21 cellular contexts compared by ENCODE assay signal in the genomic region with DNA sequence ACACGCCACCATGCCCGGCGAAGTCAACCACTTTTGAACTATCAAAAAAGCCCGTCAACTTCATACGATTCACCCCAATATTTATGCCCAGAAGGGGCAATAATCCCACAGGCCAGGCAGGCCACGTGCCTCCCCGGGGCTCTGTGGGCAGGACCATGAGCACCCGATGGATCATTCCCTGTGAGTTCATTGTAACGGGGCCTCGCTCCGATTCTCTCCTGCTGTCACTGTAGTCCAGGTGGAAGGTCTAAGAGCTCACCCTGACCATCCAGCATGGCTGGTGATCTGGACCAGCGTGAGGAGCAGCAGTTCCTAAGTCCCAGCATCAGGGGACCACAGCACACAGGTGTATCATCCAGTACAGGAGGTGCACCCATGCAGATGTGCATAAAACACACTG.
DNase-seq lines count a peak whose midpoint lies in the region; ATAC-seq, FAIRE-seq and TF ChIP-seq lines count a peak whose summit lies in the region.
"Had no signal": no experiment of that assay in that cellular context is flagged by ENCODE, and none has a peak within 500 bp of the region (broad histone marks: within the 10 kb centered on the region; RNA-seq: fewer than 3 reads in every experiment).

No MANE protein-coding gene starts in this region.

- H3K4me2 ChIP-seq in osteoblast (ENCODE audit: insufficient read depth, low read length): no peak overlapping the region

- H3K4me3 ChIP-seq in osteoblast (ENCODE audit: insufficient read depth, low read length): no peak overlapping the region

- H3K4me1 ChIP-seq in osteoblast (ENCODE audit: insufficient read depth, low read length): no peaks in the 10 kb centered on the region

- H3K36me3 ChIP-seq in osteoblast (ENCODE audit: insufficient read depth, low read length): no peaks in the 10 kb centered on the region

- TF ChIP-seq POLR2A in H54 (IDR thresholded peaks at IDR 0.05; ENCODE audit: low read depth, low read length): no peak

- peaks cover 1% of the 10 kb centered on the region for H3K4me1 Mint-ChIP-seq in activated naive CD8-positive, alpha-beta T cell treated with anti-CD3 and anti-CD28 coated beads, Interleukin-2, amount 10 ng/mL, durations not matched to agents 7 days and 5 days
- peaks cover 3% of the 10 kb centered on the region for H3K4me1 Mint-ChIP-seq in activated naive CD8-positive, alpha-beta T cell treated with anti-CD3 and anti-CD28 coated beads for 36 hours
- H3K4me1 Mint-ChIP-seq in chondrocyte (ENCODE audit: low read depth): no peaks in the 10 kb centered on the region
- no peaks in the 10 kb centered on the region for H3K4me1 Mint-ChIP-seq in type B pancreatic cell (ENCODE audit: unreplicated experiment)
- H3K4me1 Mint-ChIP-seq: CD4-positive, CD25-positive, alpha-beta regulatory T cell had no signal

- H3K4me3 Mint-ChIP-seq in activated naive CD8-positive, alpha-beta T cell treated with anti-CD3 and anti-CD28 coated beads, Interleukin-2, amount 10 ng/mL, durations not matched to agents 7 days and 5 days: no peak overlapping the region
- no peak overlapping the region for H3K4me3 Mint-ChIP-seq in activated naive CD8-positive, alpha-beta T cell treated with anti-CD3 and anti-CD28 coated beads for 36 hours
- H3K4me3 Mint-ChIP-seq in chondrocyte (ENCODE audit: unreplicated experiment) (no peak overlapping the region), type B pancreatic cell (no peak overlapping the region)
- H3K4me3 Mint-ChIP-seq: CD4-positive, CD25-positive, alpha-beta regulatory T cell had no signal

- H3K27me3 Mint-ChIP-seq in activated naive CD8-positive, alpha-beta T cell treated with anti-CD3 and anti-CD28 coated beads, Interleukin-2, amount 10 ng/mL, durations not matched to agents 7 days and 5 days: peaks cover 14% of the 10 kb centered on the region
- peaks cover 3% of the 10 kb centered on the region for H3K27me3 Mint-ChIP-seq in activated naive CD8-positive, alpha-beta T cell treated with anti-CD3 and anti-CD28 coated beads for 36 hours
- H3K27me3 Mint-ChIP-seq in chondrocyte (ENCODE audit: low read depth): peaks cover 13% of the 10 kb centered on the region
- H3K27me3 Mint-ChIP-seq in type B pancreatic cell: no peaks in the 10 kb centered on the region

- no peaks in the 10 kb centered on the region for H3K27me3 ChIP-seq in osteoblast (ENCODE audit: insufficient read depth, low read length)

- H3K27ac Mint-ChIP-seq in activated naive CD8-positive, alpha-beta T cell treated with anti-CD3 and anti-CD28 coated beads, Interleukin-2, amount 10 ng/mL, durations not matched to agents 7 days and 5 days: no peak overlapping the region
- H3K27ac Mint-ChIP-seq in activated naive CD8-positive, alpha-beta T cell treated with anti-CD3 and anti-CD28 coated beads for 36 hours: no peak overlapping the region
- no peak overlapping the region for H3K27ac Mint-ChIP-seq in chondrocyte (ENCODE audit: unreplicated experiment)
- no peak overlapping the region for H3K27ac Mint-ChIP-seq in type B pancreatic cell

- DNase-seq in activated naive CD8-positive, alpha-beta T cell treated with anti-CD3 and anti-CD28 coated beads, Interleukin-2, amount 10 ng/mL, durations not matched to agents 7 days and 5 days: peak; percentile 8
- DNase-seq in activated naive CD8-positive, alpha-beta T cell treated with anti-CD3 and anti-CD28 coated beads for 36 hours: no peak
- DNase-seq in chondrocyte (ENCODE audit: low spot score) (peak; percentile 39), osteoblast (ENCODE audit: insufficient read length, low spot score, missing footprints) (peak; percentile 72), type B pancreatic cell (ENCODE audit: extremely low spot score, unreplicated experiment) (peak; percentile 50), H54 (ENCODE audit: insufficient read length, low spot score) (no peak), NCI-H446 (lab: John Stamatoyannopoulos, UW) (no peak), NCI-H1417 treated with DMSO at 0.1 percent for 48 hours (lab: John Stamatoyannopoulos, UW) (no peak)
- DNase-seq: AML-193; Calu3; CD4-positive, CD25-positive, alpha-beta regulatory T cell; DMS79; KBM-7; NCI-H1092; NCI-H82; SHP77 treated with DMSO at 0.1 percent for 48 hours had no signal

- ATAC-seq in activated naive CD8-positive, alpha-beta T cell treated with anti-CD3 and anti-CD28 coated beads, Interleukin-2, amount 10 ng/mL, durations not matched to agents 7 days and 5 days (ENCODE audit: low read depth): no peak
- ATAC-seq: Panc1 had no signal

- H3K9me3 ChIP-seq in osteoblast (ENCODE audit: low read depth, low read length): no peaks in the 10 kb centered on the region

- TF ChIP-seq CTCF in chondrocyte (IDR thresholded peaks at IDR 0.05) (no peak), osteoblast (IDR thresholded peaks at IDR 0.05; ENCODE audit: extremely low read depth, low read depth, low read length) (no peak), type B pancreatic cell (conservative IDR thresholded peaks at IDR 0.05) (no peak)

- H4K20me1 ChIP-seq in osteoblast (ENCODE audit: insufficient read depth, low read length): no peaks in the 10 kb centered on the region

- no peaks in the 10 kb centered on the region for H3K36me3 Mint-ChIP-seq in activated naive CD8-positive, alpha-beta T cell treated with anti-CD3 and anti-CD28 coated beads, Interleukin-2, amount 10 ng/mL, durations not matched to agents 7 days and 5 days
- H3K36me3 Mint-ChIP-seq in activated naive CD8-positive, alpha-beta T cell treated with anti-CD3 and anti-CD28 coated beads for 36 hours: no peaks in the 10 kb centered on the region
- H3K36me3 Mint-ChIP-seq in chondrocyte (ENCODE audit: low read depth): peaks cover 15% of the 10 kb centered on the region
- H3K36me3 Mint-ChIP-seq in type B pancreatic cell: peaks cover 10% of the 10 kb centered on the region

- H3K79me2 ChIP-seq in osteoblast (ENCODE audit: insufficient read depth, low read length): no peaks in the 10 kb centered on the region

- POLR2A ChIA-PET in activated naive CD8-positive, alpha-beta T cell treated with anti-CD3 and anti-CD28 coated beads, Interleukin-2, amount 10 ng/mL, durations not matched to agents 7 days and 5 days (lab: Charles Lee): no interaction called here

- no peaks in the 10 kb centered on the region for H3K9me3 Mint-ChIP-seq in activated naive CD8-positive, alpha-beta T cell treated with anti-CD3 and anti-CD28 coated beads, Interleukin-2, amount 10 ng/mL, durations not matched to agents 7 days and 5 days
- no peaks in the 10 kb centered on the region for H3K9me3 Mint-ChIP-seq in activated naive CD8-positive, alpha-beta T cell treated with anti-CD3 and anti-CD28 coated beads for 36 hours
- H3K9me3 Mint-ChIP-seq in chondrocyte (ENCODE audit: low read depth) (peaks cover 12% of the 10 kb centered on the region), type B pancreatic cell (peaks cover 5% of the 10 kb centered on the region)

- H3K27ac ChIP-seq in osteoblast (ENCODE audit: low read depth, low read length): no peak overlapping the region

- no peak for FAIRE-seq in H54 (lab: Jason Lieb, UNC)
- FAIRE-seq: G401.6, GM12891, GM19239, HTR-8/SVneo had no signal

- no peak overlapping the region for H2AFZ ChIP-seq in osteoblast (ENCODE audit: low read length)

Comparison
In these comparisons a context has a peak if more than half of its experiments do, and no peak if none do; other contexts are left out.
1. DNase-seq: peak in activated naive CD8-positive, alpha-beta T cell treated with anti-CD3 and anti-CD28 coated beads, Interleukin-2, amount 10 ng/mL, durations not matched to agents 7 days and 5 days (single experiment), chondrocyte (single experiment), osteoblast (single experiment) and type B pancreatic cell (single experiment); none in activated naive CD8-positive, alpha-beta T cell treated with anti-CD3 and anti-CD28 coated beads for 36 hours (single experiment), H54 (single experiment), NCI-H446 (0 of 2) and NCI-H1417 treated with DMSO at 0.1 percent for 48 hours (single experiment).